In the genomic region with DNA sequence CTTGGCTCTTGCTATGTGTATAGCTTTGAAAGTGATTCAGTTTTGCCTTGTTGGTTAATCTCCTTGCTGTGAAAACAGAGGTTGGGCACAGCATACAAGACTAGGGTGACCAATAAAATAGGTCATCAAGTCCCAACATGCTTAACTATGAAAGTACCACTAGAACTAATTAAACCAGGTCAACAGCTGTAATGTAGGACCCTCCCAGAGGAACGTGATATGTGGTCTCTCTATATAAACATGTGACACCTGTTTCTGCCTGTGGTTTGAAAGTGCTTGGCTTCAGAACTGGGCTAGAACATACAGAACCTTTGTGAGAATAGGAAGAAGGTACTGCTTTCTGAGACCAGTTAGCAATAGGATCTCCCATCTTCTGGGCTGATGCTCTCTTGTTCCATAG, we compare ENCODE assay signal across 19 cellular contexts.
A peak's percentile ranks its signal among the peaks of the same experiment; 100 is the strongest.
DNase-seq lines count a peak whose midpoint lies in the region; ATAC-seq, FAIRE-seq and TF ChIP-seq lines count a peak whose summit lies in the region.
"Had no signal": no experiment of that assay in that cellular context is flagged by ENCODE, and none has a peak within 500 bp of the region (broad histone marks: within the 10 kb centered on the region; RNA-seq: fewer than 3 reads in every experiment).

No MANE protein-coding gene starts in this region.

- peaks cover 18% of the 10 kb centered on the region for H3K9me3 Mint-ChIP-seq in endodermal cell
- H3K9me3 Mint-ChIP-seq: CD4-positive, alpha-beta T cell had no signal

- FAIRE-seq in HTR-8/SVneo (lab: Jason Lieb, UNC) = no peak
- FAIRE-seq: A204.1, G401.6, GM12891, H54 had no signal

- peaks cover 28% of the 10 kb centered on the region for H3K4me1 Mint-ChIP-seq in endodermal cell
- H3K4me1 Mint-ChIP-seq: B cell had no signal

- no peaks in the 10 kb centered on the region for H3K27me3 Mint-ChIP-seq in endodermal cell (ENCODE audit: insufficient read depth)
- H3K27me3 Mint-ChIP-seq: B cell; CD4-positive, alpha-beta T cell had no signal

- WGBS in endodermal cell (ENCODE audit: insufficient coverage in 1 of 2, insufficient read length in 1 of 2), 2 experiments = 87 to 100% methylated on average over 1 of the region's 1 CpG

- H3K9ac ChIP-seq in endodermal cell (ENCODE audit: extremely low read depth, low read length, poor library complexity, severe bottlenecking) = no peak overlapping the region
- H3K9ac ChIP-seq: GM23248 had no signal

- no peak overlapping the region for H3K4me3 Mint-ChIP-seq in endodermal cell
- H3K4me3 Mint-ChIP-seq: B cell; CD4-positive, alpha-beta T cell had no signal

- H3K27ac ChIP-seq in angular gyrus (ENCODE audit: low read depth, low read length) (peak overlapping the region; percentile 78), endodermal cell (ENCODE audit: low read depth, low read length) (no peak overlapping the region), substantia nigra (ENCODE audit: low read depth, low read length, poor library complexity, severe bottlenecking) (peak overlapping the region; percentile 75)
- H3K27ac ChIP-seq: GM23248 had no signal

- no peaks in the 10 kb centered on the region for H3K36me3 ChIP-seq in endodermal cell (ENCODE audit: control insufficient read depth, insufficient read depth, low read length)

- intact Hi-C loops in left cardiac atrium (cut with DNase I) = no loop called here

- peak overlapping the region; percentile 68 for H3K4me3 ChIP-seq in endodermal cell (ENCODE audit: low read length)
- H3K4me3 ChIP-seq: GM23248 had no signal

- peaks cover 17% of the 10 kb centered on the region for H3K9me3 ChIP-seq in endodermal cell (ENCODE audit: control insufficient read depth, low read length)

- no peak for ATAC-seq in activated CD4-positive, CD25-positive, alpha-beta regulatory T cell treated with anti-CD3 and anti-CD28 coated beads, Interleukin-2, amount 50 U/mL, for 24 hours
- no peak for ATAC-seq in left cardiac atrium

- H3K4me1 ChIP-seq in endodermal cell (ENCODE audit: control insufficient read depth, insufficient read depth, low read length) = peaks cover 7% of the 10 kb centered on the region

- peak; percentile 52 for DNase-seq in NCI-H510A treated with DMSO at 0.1 percent for 48 hours (lab: John Stamatoyannopoulos, UW)
- no peak for DNase-seq in NCI-H510A (lab: John Stamatoyannopoulos, UW)
- no peak for DNase-seq in endodermal cell
- DNase-seq in substantia nigra (lab: John Stamatoyannopoulos, UW) = no peak
- no peak for DNase-seq in left cardiac atrium
- no peak for DNase-seq in HTR-8/SVneo (ENCODE audit: insufficient read length, low spot score)
- DNase-seq: Calu3; CD4-positive, alpha-beta T cell; DMS153; DMS79 treated with DMSO at 0.1 percent for 48 hours; EL; GM23248 had no signal

- peaks cover 8% of the 10 kb centered on the region for H3K36me3 Mint-ChIP-seq in endodermal cell (ENCODE audit: low read depth)

- no peak overlapping the region for H3K27ac Mint-ChIP-seq in endodermal cell
- H3K27ac Mint-ChIP-seq: B cell; CD4-positive, alpha-beta T cell had no signal

- no peak for TF ChIP-seq CTCF in endodermal cell (conservative IDR thresholded peaks at IDR 0.05)

- H3K27me3 ChIP-seq in endodermal cell (ENCODE audit: control insufficient read depth, insufficient read depth, low read length, poor library complexity, severe bottlenecking) = no peaks in the 10 kb centered on the region
